ENCODE assay signal across 18 cellular contexts in the genomic region with DNA sequence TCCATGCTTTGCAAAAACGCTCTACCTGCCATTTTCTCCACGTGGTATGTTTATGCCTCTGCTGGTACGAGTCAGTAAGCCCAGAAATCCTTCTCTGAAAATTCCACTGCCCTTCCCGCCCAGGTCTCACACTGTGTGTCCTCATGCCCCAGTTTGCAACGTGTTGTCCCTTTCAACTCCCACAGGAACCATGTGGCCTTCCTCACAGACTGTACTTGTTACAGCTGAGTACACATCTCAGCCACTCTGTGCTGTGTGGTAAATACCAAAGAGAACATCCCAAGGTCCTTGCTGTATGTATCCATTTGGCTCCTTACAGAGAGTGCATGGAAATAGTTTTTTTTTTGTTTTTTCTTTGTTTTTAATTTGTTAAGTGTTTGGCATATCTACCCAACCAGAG. TPM values are rescaled to one million over a fixed set of nuclear protein-coding genes. Genes with fewer than 3 reads are reported as not detected.
A peak's percentile ranks its signal among the peaks of the same experiment; 100 is the strongest.
DNase-seq lines count a peak whose midpoint lies in the region; ATAC-seq and TF ChIP-seq lines count a peak whose summit lies in the region.
"Had no signal": no experiment of that assay in that cellular context is flagged by ENCODE, and none has a peak within 500 bp of the region (broad histone marks: within the 10 kb centered on the region; RNA-seq: fewer than 3 reads in every experiment).

No MANE protein-coding gene starts in this region.

- H3K27ac ChIP-seq in neutrophil (peak overlapping the region; percentile 78), neural progenitor cell (no peak overlapping the region), smooth muscle cell (ENCODE audit: low read depth) (no peak overlapping the region)
- H3K27ac ChIP-seq: A549 had no signal

- H3K27me3 ChIP-seq in neutrophil (no peaks in the 10 kb centered on the region), neural progenitor cell (no peaks in the 10 kb centered on the region), smooth muscle cell (ENCODE audit: low read depth) (no peaks in the 10 kb centered on the region)

- H3K9me3 Mint-ChIP-seq in activated naive CD8-positive, alpha-beta T cell (ENCODE audit: low read depth) = no peaks in the 10 kb centered on the region
- H3K9me3 Mint-ChIP-seq in activated naive CD8-positive, alpha-beta T cell treated with anti-CD3 and anti-CD28 coated beads, Interleukin-2, amount 50 U/mL, for 24 hours = no peaks in the 10 kb centered on the region
- H3K9me3 Mint-ChIP-seq in central memory CD8-positive, alpha-beta T cell = no peaks in the 10 kb centered on the region
- no peaks in the 10 kb centered on the region for H3K9me3 Mint-ChIP-seq in neural progenitor cell
- H3K9me3 Mint-ChIP-seq: CD4-positive, alpha-beta T cell; HFFc6 had no signal

- TF ChIP-seq CTCF in neutrophil (IDR thresholded peaks at IDR 0.05) (no peak), neural progenitor cell (IDR thresholded peaks at IDR 0.05) (no peak), smooth muscle cell (IDR thresholded peaks at IDR 0.05; ENCODE audit: borderline replicate concordance, insufficient read depth, poor library complexity, severe bottlenecking) (no peak)

- H3K4me3 ChIP-seq in neutrophil (ENCODE audit: low read depth in 1 of 2, low read length in 1 of 2) (no peak overlapping the region), neural progenitor cell (no peak overlapping the region), smooth muscle cell (no peak overlapping the region)
- H3K4me3 ChIP-seq: A549 had no signal

- 84% methylated on average over 5 of the region's 5 CpGs for WGBS in smooth muscle cell (ENCODE audit: low lambda C conversion rate)

- no peaks in the 10 kb centered on the region for H3K27me3 Mint-ChIP-seq in activated naive CD8-positive, alpha-beta T cell
- H3K27me3 Mint-ChIP-seq in activated naive CD8-positive, alpha-beta T cell treated with anti-CD3 and anti-CD28 coated beads, Interleukin-2, amount 50 U/mL, for 24 hours = no peaks in the 10 kb centered on the region
- H3K27me3 Mint-ChIP-seq in central memory CD8-positive, alpha-beta T cell = no peaks in the 10 kb centered on the region
- peaks cover 2% of the 10 kb centered on the region for H3K27me3 Mint-ChIP-seq in neural progenitor cell (ENCODE audit: insufficient read depth, low read depth)
- H3K27me3 Mint-ChIP-seq: CD4-positive, alpha-beta T cell had no signal

- no peaks in the 10 kb centered on the region for H3K79me2 ChIP-seq in neural progenitor cell (ENCODE audit: low read depth)
- no peaks in the 10 kb centered on the region for H3K79me2 ChIP-seq in smooth muscle cell (ENCODE audit: low read depth)

- H3K4me3 Mint-ChIP-seq in activated naive CD8-positive, alpha-beta T cell = no peak overlapping the region
- H3K4me3 Mint-ChIP-seq in activated naive CD8-positive, alpha-beta T cell treated with anti-CD3 and anti-CD28 coated beads, Interleukin-2, amount 50 U/mL, for 24 hours = no peak overlapping the region
- no peak overlapping the region for H3K4me3 Mint-ChIP-seq in central memory CD8-positive, alpha-beta T cell
- H3K4me3 Mint-ChIP-seq in neural progenitor cell = no peak overlapping the region
- H3K4me3 Mint-ChIP-seq: CD4-positive, alpha-beta T cell; HFFc6 had no signal

- H3K36me3 Mint-ChIP-seq in activated naive CD8-positive, alpha-beta T cell = no peaks in the 10 kb centered on the region
- peaks cover 13% of the 10 kb centered on the region for H3K36me3 Mint-ChIP-seq in activated naive CD8-positive, alpha-beta T cell treated with anti-CD3 and anti-CD28 coated beads, Interleukin-2, amount 50 U/mL, for 24 hours (ENCODE audit: low read depth)
- H3K36me3 Mint-ChIP-seq in central memory CD8-positive, alpha-beta T cell (ENCODE audit: insufficient read depth) = peaks cover 24% of the 10 kb centered on the region
- H3K36me3 Mint-ChIP-seq in neural progenitor cell = no peaks in the 10 kb centered on the region

- H2AFZ ChIP-seq in neural progenitor cell (replicated peaks) (no peak overlapping the region), smooth muscle cell (ENCODE audit: low read depth) (no peak overlapping the region)

- H3K27ac Mint-ChIP-seq in activated naive CD8-positive, alpha-beta T cell = peak overlapping the region; percentile 34
- no peak overlapping the region for H3K27ac Mint-ChIP-seq in activated naive CD8-positive, alpha-beta T cell treated with anti-CD3 and anti-CD28 coated beads, Interleukin-2, amount 50 U/mL, for 24 hours
- H3K27ac Mint-ChIP-seq in central memory CD8-positive, alpha-beta T cell (ENCODE audit: low read depth) = peak overlapping the region; percentile 11
- H3K27ac Mint-ChIP-seq in neural progenitor cell = no peak overlapping the region
- H3K27ac Mint-ChIP-seq: HFFc6 had no signal

- H3K4me1 Mint-ChIP-seq in activated naive CD8-positive, alpha-beta T cell (ENCODE audit: low read depth) = peaks cover 3% of the 10 kb centered on the region
- peaks cover 14% of the 10 kb centered on the region for H3K4me1 Mint-ChIP-seq in activated naive CD8-positive, alpha-beta T cell treated with anti-CD3 and anti-CD28 coated beads, Interleukin-2, amount 50 U/mL, for 24 hours
- H3K4me1 Mint-ChIP-seq in central memory CD8-positive, alpha-beta T cell = no peaks in the 10 kb centered on the region
- H3K4me1 Mint-ChIP-seq in neural progenitor cell = peaks cover 6% of the 10 kb centered on the region

- H3K36me3 ChIP-seq in neutrophil (peaks cover 34% of the 10 kb centered on the region), neural progenitor cell (no peaks in the 10 kb centered on the region), smooth muscle cell (ENCODE audit: low read depth) (no peaks in the 10 kb centered on the region)

- H3K4me1 ChIP-seq in neutrophil (ENCODE audit: control insufficient read depth in 1 of 2, insufficient read depth in 1 of 2, low read depth in 1 of 2, low read length in 1 of 2) (peaks cover 20% of the 10 kb centered on the region in 2 experiments), neural progenitor cell (no peaks in the 10 kb centered on the region), smooth muscle cell (ENCODE audit: low read depth) (no peaks in the 10 kb centered on the region)

- H3F3A ChIP-seq in neural progenitor cell (ENCODE audit: low read depth) (peaks cover 4% of the 10 kb centered on the region), smooth muscle cell (ENCODE audit: low read depth) (no peaks in the 10 kb centered on the region)

- ATAC-seq in activated naive CD8-positive, alpha-beta T cell treated with anti-CD3 and anti-CD28 coated beads, Interleukin-2, amount 50 U/mL, for 24 hours = no peak
- ATAC-seq in central memory CD8-positive, alpha-beta T cell (replicated peaks; ENCODE audit: extremely low read depth, poor library complexity, severe bottlenecking) = no peak
- ATAC-seq in HG03039 (IDR thresholded peaks at IDR 0.05; ENCODE audit: unreplicated experiment) = no peak
- ATAC-seq: A549 had no signal

- H4K20me1 ChIP-seq in neural progenitor cell (ENCODE audit: low read depth) (peaks cover 17% of the 10 kb centered on the region), smooth muscle cell (ENCODE audit: low read depth) (no peaks in the 10 kb centered on the region)

- DNase-seq in activated naive CD8-positive, alpha-beta T cell treated with anti-CD3 and anti-CD28 coated beads, Interleukin-2, amount 50 U/mL, for 24 hours = no peak
- no peak for DNase-seq in central memory CD8-positive, alpha-beta T cell (ENCODE audit: low spot score in 2 of 2)
- DNase-seq in neural progenitor cell (ENCODE audit: low spot score) = no peak
- DNase-seq in smooth muscle cell (lab: John Stamatoyannopoulos, UW; ENCODE audit: unreplicated experiment) = no peak
- DNase-seq: CD4-positive, alpha-beta T cell; HFFc6; KG1; NCI-H1048; NCI-H2107; NCI-H345; NCI-H526 treated with DMSO at 0.1 percent for 48 hours; NK-92 treated with Interleukin-12 subunit alpha and Interleukin-12 subunit beta, amount 100 ng/mL, for 24 hours; OCI-M1; RPMI8226 had no signal

- H3K4me2 ChIP-seq in neural progenitor cell = no peak overlapping the region
- no peak overlapping the region for H3K4me2 ChIP-seq in smooth muscle cell
- H3K4me2 ChIP-seq: A549 had no signal

- H3K9me3 ChIP-seq in neutrophil (no peaks in the 10 kb centered on the region), neural progenitor cell (ENCODE audit: low read depth) (no peaks in the 10 kb centered on the region), smooth muscle cell (replicated peaks; ENCODE audit: low read depth) (no peaks in the 10 kb centered on the region)
- H3K9me3 ChIP-seq: A549 had no signal

- H3K9ac ChIP-seq in neural progenitor cell = no peak overlapping the region
- H3K9ac ChIP-seq in smooth muscle cell (ENCODE audit: low read depth) = no peak overlapping the region

RNA-seq across cellular contexts. Expression of gene RTN4IP1, which starts 56.9 kb away (rescaled TPM):
- total RNA-seq in neural progenitor cell (ENCODE audit: low replicate concordance) (10.2 and 11.8 TPM in 2 replicates), smooth muscle cell (7.4 and 8.2 TPM in 2 replicates)
- polyA plus RNA-seq in smooth muscle cell = 5.7 and 6.2 TPM in 2 replicates

RNA-seq across cellular contexts. Expression of gene QRSL1, which starts 56.9 kb away (rescaled TPM):
- total RNA-seq in neural progenitor cell (ENCODE audit: low replicate concordance) (15.0 and 23.0 TPM in 2 replicates), smooth muscle cell (8.9 and 9.3 TPM in 2 replicates)
- 7.4 and 10.4 TPM in 2 replicates for polyA plus RNA-seq in smooth muscle cell

Comparison
In these comparisons a context has a peak if more than half of its experiments do, and no peak if none do; other contexts are left out.
1. H3K27ac Mint-ChIP-seq: peak in activated naive CD8-positive, alpha-beta T cell (single experiment) and central memory CD8-positive, alpha-beta T cell (single experiment); none in activated naive CD8-positive, alpha-beta T cell treated with anti-CD3 and anti-CD28 coated beads, Interleukin-2, amount 50 U/mL, for 24 hours (single experiment) and neural progenitor cell (single experiment).